8 cellular contexts compared by ENCODE assay signal in the genomic region with DNA sequence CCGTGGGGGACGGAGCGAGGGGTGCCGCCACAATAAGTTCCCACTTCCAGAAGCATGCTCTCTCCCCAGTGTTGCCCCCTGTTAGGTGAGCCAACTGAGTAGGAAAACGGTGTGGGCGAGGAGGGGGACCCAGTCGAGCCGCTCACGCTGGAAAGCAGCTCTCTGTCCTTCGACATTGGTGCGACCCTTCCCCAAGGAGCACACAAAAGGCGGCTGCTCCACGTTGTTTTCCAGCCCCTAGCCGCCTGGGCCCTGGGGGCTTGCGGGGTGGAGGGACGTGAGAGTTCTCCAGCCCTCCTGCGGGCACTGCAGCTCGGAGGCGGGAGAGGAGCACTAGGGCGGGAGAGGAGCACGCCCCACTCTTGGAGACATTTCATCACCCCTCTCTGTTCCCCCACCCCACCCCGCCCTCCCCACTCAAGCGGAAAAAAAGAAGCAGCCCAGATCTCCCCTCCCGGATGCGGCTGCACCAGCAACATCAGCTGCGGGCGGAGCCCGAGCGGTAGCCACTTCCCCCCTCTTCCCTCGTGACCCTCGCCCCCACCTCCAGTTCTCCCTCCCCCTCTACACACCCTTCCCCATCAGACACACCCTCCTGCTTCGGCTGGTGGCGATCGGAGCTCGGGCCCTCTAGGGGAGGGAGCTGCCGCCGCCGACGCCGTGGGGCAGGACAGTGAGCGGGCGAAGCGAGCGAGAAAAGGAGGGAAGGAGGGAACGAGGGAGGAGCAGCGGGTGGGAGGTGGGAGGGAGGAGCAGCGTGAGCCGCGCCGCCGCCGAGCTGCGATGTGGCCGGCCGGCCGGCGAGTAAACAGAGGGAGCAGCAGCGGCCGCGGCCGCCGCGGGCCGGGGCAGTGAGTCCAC. TPM values are rescaled to one million over a fixed set of nuclear protein-coding genes. Genes with fewer than 3 reads are reported as not detected.
DNase-seq lines count a peak whose midpoint lies in the region; ATAC-seq and TF ChIP-seq lines count a peak whose summit lies in the region.

A gene (plus strand): TSS at position 755 of the 861 bp plus-strand sequence. CDS start 157 bp downstream, outside the sequence.

- TF ChIP-seq POLR2A in vagina (IDR thresholded peaks at IDR 0.05), result peak in 1 of 2 donors; percentile 49

- DNase-seq in GM12865 (ENCODE audit: low read depth) (peak; percentile 90), NCI-H1092 (lab: John Stamatoyannopoulos, UW) (peak; percentile 39), anterior cingulate cortex (lab: John Stamatoyannopoulos, UW) (peak in 54 of 58 donors; percentile 0 to 76 (median 40)), hippocampal formation (lab: John Stamatoyannopoulos, UW) (peak; percentile 70 to 72), renal cortical epithelial cell (ENCODE audit: low read depth) (peak; percentile 54), vagina (ENCODE audit: extremely low spot score in 2 of 2) (peak in 1 of 2 donors; percentile 92)
- DNase-seq in T-helper 2 cell treated with Interferon-gamma antibody and Interleukin-4, amounts not matched to agents 5 μg/mL and 100 μg/mL, for 36 hours (ENCODE audit: low spot score), result peak; percentile 77

- peak within 1 kb of the TSS; percentile 82 for H3K4me3 ChIP-seq in GM12865 (ENCODE audit: low read depth, low read length)
- peak within 1 kb of the TSS; percentile 66 to 78 for H3K4me3 ChIP-seq in vagina

- no peaks in the 10 kb centered on the region for H3K36me3 ChIP-seq in vagina

- H3K9me3 ChIP-seq in vagina, result no peaks in the 10 kb centered on the region

- H3K4me1 ChIP-seq in vagina, result no peaks in the 10 kb centered on the region

- peak within 1 kb of the TSS; percentile 89 for H3K27ac ChIP-seq in vagina

- H3K9me3 Mint-ChIP-seq in T-helper 2 cell treated with Interferon-gamma antibody and Interleukin-4, amounts not matched to agents 5 μg/mL and 100 μg/mL, for 36 hours, result no peaks in the 10 kb centered on the region

- intact Hi-C loops in vagina (cut with DNase I), result loop anchor here (10.0 kb wide), 1 partner anchor 70 kb away; no protein-coding TSS in a partner anchor

- peak; percentile 61 for ATAC-seq in HG02571 (IDR thresholded peaks at IDR 0.05; ENCODE audit: unreplicated experiment)

- no peak for TF ChIP-seq CTCF in GM12865 (IDR thresholded peaks at IDR 0.05; ENCODE audit: insufficient read depth, low read depth, low read length, missing control alignments)
- TF ChIP-seq CTCF in vagina (IDR thresholded peaks at IDR 0.05), result no peak

- no peaks in the 10 kb centered on the region for H3K27me3 ChIP-seq in vagina

- H3K4me1 Mint-ChIP-seq in T-helper 2 cell treated with Interferon-gamma antibody and Interleukin-4, amounts not matched to agents 5 μg/mL and 100 μg/mL, for 36 hours (ENCODE audit: low read depth), result peaks cover 21% of the 10 kb centered on the region

- H3K27ac Mint-ChIP-seq in T-helper 2 cell treated with Interferon-gamma antibody and Interleukin-4, amounts not matched to agents 5 μg/mL and 100 μg/mL, for 36 hours, result peak within 1 kb of the TSS; percentile 98

- no peaks in the 10 kb centered on the region for H3K27me3 Mint-ChIP-seq in T-helper 2 cell treated with Interferon-gamma antibody and Interleukin-4, amounts not matched to agents 5 μg/mL and 100 μg/mL, for 36 hours (ENCODE audit: low read depth)

- H3K36me3 Mint-ChIP-seq in T-helper 2 cell treated with Interferon-gamma antibody and Interleukin-4, amounts not matched to agents 5 μg/mL and 100 μg/mL, for 36 hours (ENCODE audit: low read depth), result peaks cover 14% of the 10 kb centered on the region

- peak within 1 kb of the TSS; percentile 96 for H3K4me3 Mint-ChIP-seq in T-helper 2 cell treated with Interferon-gamma antibody and Interleukin-4, amounts not matched to agents 5 μg/mL and 100 μg/mL, for 36 hours

RNA-seq across cellular contexts. Expression of the gene that starts here (rescaled TPM):
- total RNA-seq in renal cortical epithelial cell (4.9 and 18.3 TPM in 2 replicates), vagina (20.6 TPM)
